ENCODE assay signal across 22 cellular contexts in genomic region chr11:70651036-70651435, GRCh38.
"Had no signal": no experiment of that assay in that cellular context is flagged by ENCODE, and none has a peak within 500 bp of the region (broad histone marks: within the 10 kb centered on the region; RNA-seq: fewer than 3 reads in every experiment).

No MANE protein-coding gene starts in this region.

- H3K4me1 Mint-ChIP-seq: activated B cell treated with CpG ODN at 0.5 μM for 24 hours; activated CD4-positive, alpha-beta memory T cell treated with anti-CD3 and anti-CD28 coated beads, Interleukin-2, amount 10 ng/mL, durations not matched to agents 7 days and 5 days; activated CD4-positive, alpha-beta T cell treated with anti-CD3 and anti-CD28 coated beads for 36 hours; activated CD4-positive, alpha-beta T cell treated with anti-CD3 and anti-CD28 coated beads, Interleukin-2, amount 10 ng/mL, durations not matched to agents 24 days and 14 days; activated CD4-positive, alpha-beta T cell treated with anti-CD3 and anti-CD28 coated beads, Interleukin-2, amount 10 ng/mL, durations not matched to agents 7 days and 5 days; activated CD8-positive, alpha-beta memory T cell treated with anti-CD3 and anti-CD28 coated beads, Interleukin-2, amount 10 ng/mL, durations not matched to agents 7 days and 5 days; T-cell; T-helper 17 cell had no signal

- H3K9me3 Mint-ChIP-seq: activated B cell treated with CpG ODN at 0.5 μM for 24 hours; activated CD4-positive, alpha-beta memory T cell treated with anti-CD3 and anti-CD28 coated beads, Interleukin-2, amount 10 ng/mL, durations not matched to agents 7 days and 5 days; activated CD4-positive, alpha-beta T cell treated with anti-CD3 and anti-CD28 coated beads, Interleukin-2, amount 10 ng/mL, durations not matched to agents 24 days and 14 days; activated CD4-positive, alpha-beta T cell treated with anti-CD3 and anti-CD28 coated beads, Interleukin-2, amount 10 ng/mL, durations not matched to agents 7 days and 5 days; activated CD8-positive, alpha-beta T cell treated with anti-CD3 and anti-CD28 coated beads for 36 hours; T-helper 1 cell treated with Interleukin-12 subunit alpha and Interleukin-12 subunit beta and Interleukin-4 antibody, amounts not matched to agents 30 μg/mL and 1 μg/mL, for 36 hours; T-helper 2 cell treated with Interferon-gamma antibody and Interleukin-4, amounts not matched to agents 5 μg/mL and 100 μg/mL, for 36 hours; WTC11 had no signal

- ATAC-seq: activated CD4-positive, alpha-beta T cell treated with anti-CD3 and anti-CD28 coated beads for 36 hours; T-cell; T-helper 17 cell had no signal

- H3K36me3 ChIP-seq: WERI-Rb-1 had no signal

- H3K36me3 Mint-ChIP-seq: activated CD4-positive, alpha-beta memory T cell treated with anti-CD3 and anti-CD28 coated beads for 36 hours; activated CD8-positive, alpha-beta memory T cell treated with anti-CD3 and anti-CD28 coated beads, Interleukin-2, amount 10 ng/mL, durations not matched to agents 7 days and 5 days; T-cell; WTC11 had no signal

- H3K27ac ChIP-seq: VCaP, WERI-Rb-1 had no signal

- H3K27ac Mint-ChIP-seq: activated B cell treated with CpG ODN at 0.5 μM for 24 hours; activated CD4-positive, alpha-beta memory T cell treated with anti-CD3 and anti-CD28 coated beads for 36 hours; activated CD4-positive, alpha-beta memory T cell treated with anti-CD3 and anti-CD28 coated beads, Interleukin-2, amount 10 ng/mL, durations not matched to agents 7 days and 5 days; activated CD4-positive, alpha-beta T cell treated with anti-CD3 and anti-CD28 coated beads for 36 hours; activated CD4-positive, alpha-beta T cell treated with anti-CD3 and anti-CD28 coated beads, Interleukin-2, amount 10 ng/mL, durations not matched to agents 24 days and 14 days; activated CD4-positive, alpha-beta T cell treated with anti-CD3 and anti-CD28 coated beads, Interleukin-2, amount 10 ng/mL, durations not matched to agents 7 days and 5 days; activated CD8-positive, alpha-beta memory T cell treated with anti-CD3 and anti-CD28 coated beads, Interleukin-2, amount 10 ng/mL, durations not matched to agents 7 days and 5 days; activated CD8-positive, alpha-beta T cell treated with anti-CD3 and anti-CD28 coated beads for 36 hours; activated CD8-positive, alpha-beta T cell treated with anti-CD3 and anti-CD28 coated beads, Interleukin-2, amount 10 ng/mL, durations not matched to agents 7 days and 5 days; T-cell; T-helper 1 cell treated with Interleukin-12 subunit alpha and Interleukin-12 subunit beta and Interleukin-4 antibody, amounts not matched to agents 30 μg/mL and 1 μg/mL, for 36 hours; T-helper 17 cell; T-helper 2 cell treated with Interferon-gamma antibody and Interleukin-4, amounts not matched to agents 5 μg/mL and 100 μg/mL, for 36 hours; WTC11 had no signal

- DNase-seq: activated B cell treated with CpG ODN at 0.5 μM for 24 hours; activated CD4-positive, alpha-beta T cell treated with anti-CD3 and anti-CD28 coated beads for 1 hour; activated CD4-positive, alpha-beta T cell treated with anti-CD3 and anti-CD28 coated beads for 4 hours; activated CD4-positive, alpha-beta T cell treated with anti-CD3 and anti-CD28 coated beads, Interleukin-2, amount 50 U/mL, for 4 hours; activated CD4-positive, CD25-positive, alpha-beta regulatory T cell; activated CD4-positive, CD25-positive, alpha-beta regulatory T cell treated with anti-CD3 and anti-CD28 coated beads, Interleukin-2, amount 50 U/mL, for 72 hours; activated CD8-positive, alpha-beta memory T cell treated with anti-CD3 and anti-CD28 coated beads, Interleukin-2, amount 50 U/mL, for 4 hours; WERI-Rb-1 had no signal

- H3K4me3 Mint-ChIP-seq: activated B cell treated with CpG ODN at 0.5 μM for 24 hours; activated CD4-positive, alpha-beta memory T cell treated with anti-CD3 and anti-CD28 coated beads for 36 hours; activated CD4-positive, alpha-beta memory T cell treated with anti-CD3 and anti-CD28 coated beads, Interleukin-2, amount 10 ng/mL, durations not matched to agents 7 days and 5 days; activated CD4-positive, alpha-beta T cell treated with anti-CD3 and anti-CD28 coated beads for 36 hours; activated CD4-positive, alpha-beta T cell treated with anti-CD3 and anti-CD28 coated beads, Interleukin-2, amount 10 ng/mL, durations not matched to agents 24 days and 14 days; activated CD4-positive, alpha-beta T cell treated with anti-CD3 and anti-CD28 coated beads, Interleukin-2, amount 10 ng/mL, durations not matched to agents 7 days and 5 days; activated CD8-positive, alpha-beta memory T cell treated with anti-CD3 and anti-CD28 coated beads, Interleukin-2, amount 10 ng/mL, durations not matched to agents 7 days and 5 days; activated CD8-positive, alpha-beta T cell treated with anti-CD3 and anti-CD28 coated beads for 36 hours; activated CD8-positive, alpha-beta T cell treated with anti-CD3 and anti-CD28 coated beads, Interleukin-2, amount 10 ng/mL, durations not matched to agents 7 days and 5 days; T-cell; T-helper 1 cell treated with Interleukin-12 subunit alpha and Interleukin-12 subunit beta and Interleukin-4 antibody, amounts not matched to agents 30 μg/mL and 1 μg/mL, for 36 hours; T-helper 17 cell; T-helper 2 cell treated with Interferon-gamma antibody and Interleukin-4, amounts not matched to agents 5 μg/mL and 100 μg/mL, for 36 hours; WTC11 had no signal

- H3K27me3 Mint-ChIP-seq: activated CD4-positive, alpha-beta memory T cell treated with anti-CD3 and anti-CD28 coated beads, Interleukin-2, amount 10 ng/mL, durations not matched to agents 7 days and 5 days; activated CD4-positive, alpha-beta T cell treated with anti-CD3 and anti-CD28 coated beads, Interleukin-2, amount 10 ng/mL, durations not matched to agents 24 days and 14 days; activated CD8-positive, alpha-beta memory T cell treated with anti-CD3 and anti-CD28 coated beads, Interleukin-2, amount 10 ng/mL, durations not matched to agents 7 days and 5 days had no signal
